14 cellular contexts compared by ENCODE assay signal in genomic region chr4:39357002-39357401, GRCh38. TPM values are rescaled to one million over a fixed set of nuclear protein-coding genes. Genes with fewer than 3 reads are reported as not detected.
A peak's percentile ranks its signal among the peaks of the same experiment; 100 is the strongest.
DNase-seq lines count a peak whose midpoint lies in the region; ATAC-seq, FAIRE-seq and TF ChIP-seq lines count a peak whose summit lies in the region.
"Had no signal": no experiment of that assay in that cellular context is flagged by ENCODE, and none has a peak within 500 bp of the region (broad histone marks: within the 10 kb centered on the region; RNA-seq: fewer than 3 reads in every experiment).

No MANE protein-coding gene starts in this region.

- no peak for TF ChIP-seq CTCF in right lobe of liver (IDR thresholded peaks at IDR 0.05)
- no peak for TF ChIP-seq CTCF in HepG2 (CRISPR knock-in tag; IDR thresholded peaks at IDR 0.05)

- TF ChIP-seq RAD21 in HepG2 (CRISPR knock-in tag; IDR thresholded peaks at IDR 0.05), result no peak

- H3K4me1 Mint-ChIP-seq in activated T-helper 2 cell treated with anti-CD3 and anti-CD28 coated beads, Interferon-gamma antibody, Interleukin-2, Interleukin-4, amounts not matched to agents 10 μg/mL and 5 μg/mL and 100 μg/mL, durations not matched to agents 14 hours and 24 hours and 36 hours (ENCODE audit: low read depth), result peaks cover 47% of the 10 kb centered on the region

- no peaks in the 10 kb centered on the region for H4K20me1 ChIP-seq in HepG2 (ENCODE audit: insufficient read depth, low read length)

- no peaks in the 10 kb centered on the region for H3K27me3 Mint-ChIP-seq in activated T-helper 2 cell treated with anti-CD3 and anti-CD28 coated beads, Interferon-gamma antibody, Interleukin-2, Interleukin-4, amounts not matched to agents 10 μg/mL and 5 μg/mL and 100 μg/mL, durations not matched to agents 14 hours and 24 hours and 36 hours (ENCODE audit: low read depth)

- no peak overlapping the region for H3K9ac ChIP-seq in HepG2 (ENCODE audit: insufficient read depth, low read depth, low read length)

- H3K4me3 ChIP-seq in right lobe of liver (no peak overlapping the region), HepG2 (replicated peaks in 1 of 3; ENCODE audit: insufficient read depth in 1 of 3, low read depth in 2 of 3, low read length in 3 of 3) (no peak overlapping the region)
- no peak overlapping the region for H3K4me3 ChIP-seq in effector memory CD4-positive, alpha-beta T cell (ENCODE audit: insufficient read depth, low read depth, low read length, poor library complexity, severe bottlenecking)
- H3K4me3 ChIP-seq: body of pancreas had no signal

- ATAC-seq in right lobe of liver (no peak), HepG2 (no peak), HG03175 (IDR thresholded peaks at IDR 0.05; ENCODE audit: unreplicated experiment) (peak; percentile 36)
- ATAC-seq: body of pancreas had no signal

- H3K36me3 Mint-ChIP-seq in activated T-helper 2 cell treated with anti-CD3 and anti-CD28 coated beads, Interferon-gamma antibody, Interleukin-2, Interleukin-4, amounts not matched to agents 10 μg/mL and 5 μg/mL and 100 μg/mL, durations not matched to agents 14 hours and 24 hours and 36 hours (ENCODE audit: low read depth), result peaks cover 37% of the 10 kb centered on the region

- in situ Hi-C loops in HepG2 (cut with HindIII; ENCODE audit: extremely low pct_ligation_motif_present, low pct_unique_long_range_greater_than_20kb), result no loop called here

- H2AFZ ChIP-seq in HepG2 (ENCODE audit: low read length), result no peak overlapping the region

- FAIRE-seq in HepG2 (lab: Jason Lieb, UNC), result no peak
- FAIRE-seq: urothelium cell line had no signal

- no peak for DNase-seq in right lobe of liver
- DNase-seq in HepG2 (ENCODE audit: low spot score), result no peak
- no peak for DNase-seq in activated T-helper 2 cell treated with anti-CD3 and anti-CD28 coated beads, Interferon-gamma antibody, Interleukin-2, Interleukin-4, amounts not matched to agents 10 μg/mL and 5 μg/mL and 100 μg/mL, durations not matched to agents 14 hours and 24 hours and 36 hours (ENCODE audit: low spot score)
- no peak for DNase-seq in effector memory CD4-positive, alpha-beta T cell
- no peak for DNase-seq in NCI-H510A treated with DMSO at 0.1 percent for 48 hours (lab: John Stamatoyannopoulos, UW)
- no peak for DNase-seq in EL
- DNase-seq in middle frontal gyrus (ENCODE audit: extremely low spot score, low spot score), result no peak
- DNase-seq: body of pancreas; NCI-H2171 treated with DMSO at 0.1 percent for 48 hours; stimulated activated CD4-positive, alpha-beta T cell treated with anti-CD3 and anti-CD28 coated beads, Interleukin-1b, Interleukin-23, amount 100 ng/mL, for 48 hours had no signal

- WGBS in right lobe of liver (ENCODE audit: insufficient coverage, low coverage, low lambda C conversion rate, missing lambda C conversion rate), result 72% methylated on average over 1 of the region's 1 CpG
- WGBS in HepG2 (ENCODE audit: low lambda C conversion rate), result 100% methylated on average over 1 of the region's 1 CpG

- no peak overlapping the region for H3K4me3 Mint-ChIP-seq in activated T-helper 2 cell treated with anti-CD3 and anti-CD28 coated beads, Interferon-gamma antibody, Interleukin-2, Interleukin-4, amounts not matched to agents 10 μg/mL and 5 μg/mL and 100 μg/mL, durations not matched to agents 14 hours and 24 hours and 36 hours (ENCODE audit: low read depth)

- peak overlapping the region in 2 of 3 donors; percentile 29 to 52 for H3K27ac ChIP-seq in right lobe of liver
- no peak overlapping the region for H3K27ac ChIP-seq in HepG2 (ENCODE audit: extremely low read length, insufficient read depth, low read length)
- H3K27ac ChIP-seq in effector memory CD4-positive, alpha-beta T cell (ENCODE audit: insufficient read depth, low read length, poor library complexity, severe bottlenecking), result no peak overlapping the region

- CTCF ChIA-PET in HepG2 (lab: Yijun Ruan, JAX; ENCODE audit: low intra/inter-chr PET ratio, low total read pairs), result no interaction called here

- peak overlapping the region; percentile 19 for H3K27ac Mint-ChIP-seq in activated T-helper 2 cell treated with anti-CD3 and anti-CD28 coated beads, Interferon-gamma antibody, Interleukin-2, Interleukin-4, amounts not matched to agents 10 μg/mL and 5 μg/mL and 100 μg/mL, durations not matched to agents 14 hours and 24 hours and 36 hours

- no TSS peak for BruUV-seq in HepG2 (replicated peaks; lab: Mats Ljungman, UMichigan)

- H3K4me1 ChIP-seq in right lobe of liver, result peaks cover 0 to 35% (median 4%) of the 10 kb centered on the region in 4 donors
- peaks cover 54% of the 10 kb centered on the region for H3K4me1 ChIP-seq in HepG2 (ENCODE audit: insufficient read depth, low read length)
- H3K4me1 ChIP-seq in effector memory CD4-positive, alpha-beta T cell (ENCODE audit: control insufficient read depth, insufficient read depth, low read length, poor library complexity, severe bottlenecking), result peaks cover 4% of the 10 kb centered on the region

- intact Hi-C loops in right lobe of liver (cut with DNase I), result no loop called here
- intact Hi-C loops in HepG2 (cut with micrococcal nuclease; ENCODE audit: unreplicated experiment), result no loop called here
- intact Hi-C loops in activated T-helper 2 cell treated with anti-CD3 and anti-CD28 coated beads, Interferon-gamma antibody, Interleukin-2, Interleukin-4, amounts not matched to agents 10 μg/mL and 5 μg/mL and 100 μg/mL, durations not matched to agents 14 hours and 24 hours and 36 hours (cut with micrococcal nuclease), result no loop called here

- TF ChIP-seq POLR2A in right lobe of liver (IDR thresholded peaks at IDR 0.05) (no peak), HepG2 (IDR thresholded peaks at IDR 0.05; ENCODE audit: insufficient read depth in 1 of 2, low read depth in 2 of 2, low read length in 2 of 2) (no peak)

- H3K79me2 ChIP-seq in HepG2 (ENCODE audit: insufficient read depth, low read length), result peaks cover 96% of the 10 kb centered on the region

- POLR2A ChIA-PET in HepG2 (lab: Yijun Ruan, JAX), result interaction anchor here (2.9 kb wide), 1 partner anchor 9 kb away, joined by 10 read pairs; the partner anchor contains the start of gene RFC1

- TF ChIP-seq EP300 in HepG2 (IDR thresholded peaks at IDR 0.05; ENCODE audit: low read depth in 2 of 2, low read length in 2 of 2), result no peak
- TF ChIP-seq EP300 in HepG2 (CRISPR knock-in tag; IDR thresholded peaks at IDR 0.05; ENCODE audit: borderline replicate concordance), result no peak

- H3K27me3 ChIP-seq in right lobe of liver (no peaks in the 10 kb centered on the region), HepG2 (ENCODE audit: control insufficient read depth in 1 of 2, insufficient read depth in 2 of 2, low read length in 2 of 2) (no peaks in the 10 kb centered on the region)
- no peaks in the 10 kb centered on the region for H3K27me3 ChIP-seq in effector memory CD4-positive, alpha-beta T cell (replicated peaks; ENCODE audit: control insufficient read depth, insufficient read depth, low read length, poor library complexity, severe bottlenecking)
- H3K27me3 ChIP-seq: body of pancreas had no signal

- no peaks in the 10 kb centered on the region for H3K36me3 ChIP-seq in right lobe of liver
- H3K36me3 ChIP-seq in HepG2 (replicated peaks in 1 of 2; ENCODE audit: control insufficient read depth in 1 of 2, insufficient read depth in 2 of 2, low read length in 2 of 2), result peaks cover 0 to 1% of the 10 kb centered on the region in 2 experiments; a peak in 4 of 5 replicates
- no peaks in the 10 kb centered on the region for H3K36me3 ChIP-seq in effector memory CD4-positive, alpha-beta T cell (ENCODE audit: control insufficient read depth, insufficient read depth, low read length)

- H3K4me2 ChIP-seq in HepG2 (ENCODE audit: low read depth, low read length), result no peak overlapping the region

- no peaks in the 10 kb centered on the region for H3K9me3 Mint-ChIP-seq in activated T-helper 2 cell treated with anti-CD3 and anti-CD28 coated beads, Interferon-gamma antibody, Interleukin-2, Interleukin-4, amounts not matched to agents 10 μg/mL and 5 μg/mL and 100 μg/mL, durations not matched to agents 14 hours and 24 hours and 36 hours

- H3K9me3 ChIP-seq in right lobe of liver, result no peaks in the 10 kb centered on the region
- H3K9me3 ChIP-seq in HepG2 (ENCODE audit: low read length), result no peaks in the 10 kb centered on the region
- H3K9me3 ChIP-seq in effector memory CD4-positive, alpha-beta T cell (ENCODE audit: control insufficient read depth, low read length), result no peaks in the 10 kb centered on the region

RNA-seq across cellular contexts. Expression of gene RFC1, which starts 9.2 kb away (rescaled TPM):
- total RNA-seq in right lobe of liver (10 to 100 TPM; 17.5 to 29.7 (median 24.6) TPM), HepG2 (2016; rRNA removed; fragmentation: Illumina TruSeq; extraction: Trizol) (78.8 and 118 TPM in 2 replicates)
- total RNA-seq in HepG2 (2016; cell fraction: cytosol; rRNA removed; fragmentation: Illumina TruSeq; extraction: Trizol; ENCODE audit: low read depth), result 21.8 and 22.9 TPM in 2 replicates
- 76.0 and 117 TPM in 2 replicates for total RNA-seq in HepG2 (2016; cell fraction: insoluble cytoplasmic fraction; rRNA removed; fragmentation: Illumina TruSeq; extraction: Trizol)
- 29.8 and 32.6 TPM in 2 replicates for total RNA-seq in HepG2 (2016; cell fraction: membrane; rRNA removed; fragmentation: Illumina TruSeq; extraction: Trizol)
- total RNA-seq in HepG2 (2016; cell fraction: nucleus; rRNA removed; fragmentation: Illumina TruSeq; extraction: Trizol), result 76.8 and 78.9 TPM in 2 replicates
- 8.5 and 15.9 TPM in 2 replicates for polyA plus RNA-seq in HepG2 (2011; rRNA removed)
- 14.7 and 19.0 TPM in 2 replicates for polyA plus RNA-seq in HepG2 (2011; cell fraction: cytosol; rRNA removed)
- polyA plus RNA-seq in HepG2 (2011; cell fraction: nucleus; rRNA removed), result 15.3 and 15.9 TPM in 2 replicates
- 36.0 and 49.9 TPM in 2 replicates for polyA plus RNA-seq in HepG2 (2012)
- 2.5 and 2.6 TPM in 2 replicates for polyA plus RNA-seq in HepG2 (2016; cell fraction: cytosol; fragmentation: Illumina TruSeq; extraction: Trizol; ENCODE audit: low read depth)
- polyA plus RNA-seq in HepG2 (2016; cell fraction: insoluble cytoplasmic fraction; fragmentation: Illumina TruSeq; extraction: Trizol; ENCODE audit: low read depth), result 97.4 and 97.7 TPM in 2 replicates
- polyA plus RNA-seq in HepG2 (2016; cell fraction: membrane; fragmentation: Illumina TruSeq; extraction: Trizol; ENCODE audit: low read depth), result 7.6 and 11.5 TPM in 2 replicates
- polyA plus RNA-seq in HepG2 (2016; cell fraction: nucleus; fragmentation: Illumina TruSeq; extraction: Trizol; ENCODE audit: insufficient read depth, low read depth), result 67.8 and 70.4 TPM in 2 replicates
- polyA minus RNA-seq in HepG2 (2011; rRNA and poly(A)+ RNA removed; ENCODE audit: low replicate concordance), result 29.7 and 32.1 TPM in 2 replicates
- 50.7 and 53.5 TPM in 2 replicates for polyA minus RNA-seq in HepG2 (2011; cell fraction: cytosol; rRNA and poly(A)+ RNA removed)
- polyA minus RNA-seq in HepG2 (2011; cell fraction: nucleus; rRNA and poly(A)+ RNA removed), result 59.6 and 61.7 TPM in 2 replicates
- 56.6 and 64.7 TPM in 2 replicates for total RNA-seq in activated T-helper 2 cell treated with anti-CD3 and anti-CD28 coated beads, Interferon-gamma antibody, Interleukin-2, Interleukin-4, amounts not matched to agents 10 μg/mL and 5 μg/mL and 100 μg/mL, durations not matched to agents 14 hours and 24 hours and 36 hours

RNA-seq across cellular contexts. Expression of gene KLB, which starts 49.7 kb away (rescaled TPM):
- total RNA-seq in right lobe of liver (10 to 100 TPM; 12.3 to 54.5 (median 17.5) TPM), HepG2 (2016; rRNA removed; fragmentation: Illumina TruSeq; extraction: Trizol) (41.9 and 82.0 TPM in 2 replicates)
- total RNA-seq in HepG2 (2016; cell fraction: cytosol; rRNA removed; fragmentation: Illumina TruSeq; extraction: Trizol; ENCODE audit: low read depth), result 4.8 and 6.1 TPM in 2 replicates
- 38.0 and 82.0 TPM in 2 replicates for total RNA-seq in HepG2 (2016; cell fraction: insoluble cytoplasmic fraction; rRNA removed; fragmentation: Illumina TruSeq; extraction: Trizol)
- 12.2 and 15.5 TPM in 2 replicates for total RNA-seq in HepG2 (2016; cell fraction: membrane; rRNA removed; fragmentation: Illumina TruSeq; extraction: Trizol)
- total RNA-seq in HepG2 (2016; cell fraction: nucleus; rRNA removed; fragmentation: Illumina TruSeq; extraction: Trizol), result 91.7 and 106 TPM in 2 replicates
- 22.6 and 25.3 TPM in 2 replicates for polyA plus RNA-seq in HepG2 (2011; rRNA removed)
- 14.6 and 18.2 TPM in 2 replicates for polyA plus RNA-seq in HepG2 (2011; cell fraction: cytosol; rRNA removed)
- 12.6 and 12.7 TPM in 2 replicates for polyA plus RNA-seq in HepG2 (2011; cell fraction: nucleus; rRNA removed)
- polyA plus RNA-seq in HepG2 (2012), result 28.3 and 43.2 TPM in 2 replicates
- polyA plus RNA-seq in HepG2 (2016; cell fraction: cytosol; fragmentation: Illumina TruSeq; extraction: Trizol; ENCODE audit: low read depth), result 2.7 and 3.0 TPM in 2 replicates
- polyA plus RNA-seq in HepG2 (2016; cell fraction: insoluble cytoplasmic fraction; fragmentation: Illumina TruSeq; extraction: Trizol; ENCODE audit: low read depth), result 26.6 and 27.9 TPM in 2 replicates
- 5.6 and 7.1 TPM in 2 replicates for polyA plus RNA-seq in HepG2 (2016; cell fraction: membrane; fragmentation: Illumina TruSeq; extraction: Trizol; ENCODE audit: low read depth)
- polyA plus RNA-seq in HepG2 (2016; cell fraction: nucleus; fragmentation: Illumina TruSeq; extraction: Trizol; ENCODE audit: insufficient read depth, low read depth), result 95.1 and 96.3 TPM in 2 replicates
- polyA minus RNA-seq in HepG2 (2011; rRNA and poly(A)+ RNA removed; ENCODE audit: low replicate concordance), result 0.02 and 40.4 TPM in 2 replicates
- polyA minus RNA-seq in HepG2 (2011; cell fraction: cytosol; rRNA and poly(A)+ RNA removed), result 25.4 and 30.9 TPM in 2 replicates
- polyA minus RNA-seq in HepG2 (2011; cell fraction: nucleus; rRNA and poly(A)+ RNA removed), result 19.8 and 25.6 TPM in 2 replicates
- total RNA-seq in activated T-helper 2 cell treated with anti-CD3 and anti-CD28 coated beads, Interferon-gamma antibody, Interleukin-2, Interleukin-4, amounts not matched to agents 10 μg/mL and 5 μg/mL and 100 μg/mL, durations not matched to agents 14 hours and 24 hours and 36 hours, result not detected in 2 replicates
- total RNA-seq: fibroblast of villous mesenchyme had no signal
- polyA plus RNA-seq: BJ had no signal

Comparison
In these comparisons a context has a peak if more than half of its experiments do, and no peak if none do; other contexts are left out.
1. H3K27ac ChIP-seq: peak in right lobe of liver (2 of 3); none in HepG2 (single experiment) and effector memory CD4-positive, alpha-beta T cell (single experiment).